8 cellular contexts compared by ENCODE assay signal in the genomic region with DNA sequence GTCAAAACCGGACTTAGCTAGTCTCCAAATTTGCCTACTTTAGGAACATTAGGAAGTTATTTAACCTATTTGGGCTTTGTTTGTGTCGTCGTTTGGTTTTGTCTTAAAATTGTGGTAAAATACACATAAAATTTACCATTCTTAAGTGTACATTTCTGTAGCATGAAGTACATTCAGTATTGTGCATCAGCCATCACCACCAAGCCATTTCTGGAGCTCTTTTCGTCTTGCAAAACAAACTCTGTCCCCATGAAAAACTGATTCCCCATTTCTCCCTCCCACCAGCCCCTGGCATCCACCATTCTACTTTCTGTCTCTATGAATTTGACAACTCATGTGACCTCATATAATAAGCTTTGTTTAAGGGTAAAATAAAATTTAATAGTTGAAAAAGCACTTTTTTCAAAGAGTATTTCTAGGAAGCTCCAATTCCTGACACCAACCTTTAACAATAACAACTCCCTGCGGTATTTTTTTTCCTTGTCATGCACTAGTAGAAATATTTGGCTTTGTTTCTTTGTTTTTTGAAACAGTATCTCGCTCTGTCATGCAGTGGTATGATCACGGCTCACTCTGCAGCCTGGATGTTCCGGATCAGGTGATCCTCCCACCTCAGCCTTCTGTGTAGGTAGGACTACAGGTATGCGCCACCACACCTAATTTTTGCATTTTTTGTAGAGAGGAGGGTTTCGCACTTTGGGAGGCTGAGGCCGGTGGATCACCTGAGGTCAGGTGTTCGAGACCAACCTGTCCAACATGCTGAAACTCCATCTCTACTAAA. TPM values are rescaled to one million over a fixed set of nuclear protein-coding genes. Genes with fewer than 3 reads are reported as not detected.
DNase-seq lines count a peak whose midpoint lies in the region; ATAC-seq and TF ChIP-seq lines count a peak whose summit lies in the region.

No MANE protein-coding gene starts in this region.

- H3K4me3 ChIP-seq in brain microvascular endothelial cell (ENCODE audit: low read depth, low read length) (peak overlapping the region; percentile 37), lung (no peak overlapping the region), upper lobe of left lung (peak overlapping the region in 3 of 4 donors; percentile 20 to 40 (median 40))

- no peak for TF ChIP-seq EP300 in upper lobe of left lung (IDR thresholded peaks at IDR 0.05)

- WGBS in lung, 2 donors: 41 to 43% methylated on average over 12 of the region's 12 CpGs
- WGBS in upper lobe of left lung, 2 donors: 42 to 44% methylated on average over 12 of the region's 12 CpGs

- peaks cover 18% of the 10 kb centered on the region for H3K36me3 Mint-ChIP-seq in activated naive CD4-positive, alpha-beta T cell treated with anti-CD3 and anti-CD28 coated beads, Interleukin-2, amount 50 U/mL, for 24 hours

- peak in 2 of 4 donors; percentile 3 to 21 for TF ChIP-seq POLR2A in upper lobe of left lung (IDR thresholded peaks at IDR 0.05)

- H3K36me3 ChIP-seq in brain microvascular endothelial cell (replicated peaks) (peaks cover 11% of the 10 kb centered on the region), lung (ENCODE audit: control insufficient read depth in 2 of 2, insufficient read depth in 2 of 2, low read length in 2 of 2) (peaks cover 0 to 3% of the 10 kb centered on the region in 2 donors), upper lobe of left lung (peaks cover 0 to 8% (median 5%) of the 10 kb centered on the region in 4 donors)

- H3K27me3 ChIP-seq in brain microvascular endothelial cell (replicated peaks) (no peaks in the 10 kb centered on the region), lung (ENCODE audit: control insufficient read depth, insufficient read depth) (no peaks in the 10 kb centered on the region), upper lobe of left lung (peaks cover 0 to 1% (median 0%) of the 10 kb centered on the region in 4 donors)

- in situ Hi-C loops in brain microvascular endothelial cell (cut with HindIII; ENCODE audit: low pct_ligation_motif_present, low sequenced_read_pairs): no loop called here

- H3K27ac ChIP-seq in brain microvascular endothelial cell (peak overlapping the region; percentile 100), lung (ENCODE audit: low read depth in 1 of 2, low read length in 1 of 2) (peak overlapping the region; percentile 96 to 98), upper lobe of left lung (peak overlapping the region; percentile 96 to 100 (median 100))

- no peaks in the 10 kb centered on the region for H3K9me3 Mint-ChIP-seq in activated naive CD4-positive, alpha-beta T cell treated with anti-CD3 and anti-CD28 coated beads, Interleukin-2, amount 50 U/mL, for 24 hours

- H3K4me3 Mint-ChIP-seq in activated naive CD4-positive, alpha-beta T cell treated with anti-CD3 and anti-CD28 coated beads, Interleukin-2, amount 50 U/mL, for 24 hours: peak overlapping the region; percentile 87

- peak overlapping the region; percentile 99 for H3K27ac Mint-ChIP-seq in activated naive CD4-positive, alpha-beta T cell treated with anti-CD3 and anti-CD28 coated beads, Interleukin-2, amount 50 U/mL, for 24 hours

- H3K4me1 ChIP-seq in lung (ENCODE audit: control insufficient read depth in 2 of 2, insufficient read depth in 2 of 2, low read length in 2 of 2) (peaks cover 7 to 11% of the 10 kb centered on the region in 2 donors), upper lobe of left lung (peaks cover 36 to 76% (median 66%) of the 10 kb centered on the region in 4 donors)

- peaks cover 89% of the 10 kb centered on the region for H3K4me1 Mint-ChIP-seq in activated naive CD4-positive, alpha-beta T cell treated with anti-CD3 and anti-CD28 coated beads, Interleukin-2, amount 50 U/mL, for 24 hours

- TF ChIP-seq CTCF in brain microvascular endothelial cell (IDR thresholded peaks at IDR 0.05; ENCODE audit: low read depth, low read length, missing control alignments) (no peak), lung (IDR thresholded peaks at IDR 0.05; ENCODE audit: control extremely low read depth, extremely low read depth) (no peak), upper lobe of left lung (IDR thresholded peaks at IDR 0.05) (no peak)

- DNase-seq in activated naive CD4-positive, alpha-beta T cell treated with anti-CD3 and anti-CD28 coated beads, Interleukin-2, amount 50 U/mL, for 16 hours: no peak
- DNase-seq in brain microvascular endothelial cell: no peak
- no peak for DNase-seq in lung (ENCODE audit: low spot score)
- DNase-seq in upper lobe of left lung: no peak
- DNase-seq in activated gamma-delta T cell (lab: John Stamatoyannopoulos, UW): no peak
- no peak for DNase-seq in AG08395 (ENCODE audit: low spot score)
- DNase-seq in NCI-H82 (lab: John Stamatoyannopoulos, UW): no peak

- ATAC-seq in lung (ENCODE audit: insufficient read depth, low FRiP score) (no peak), upper lobe of left lung (ENCODE audit: low FRiP score in 2 of 2) (no peak)

- H3K27me3 Mint-ChIP-seq in activated naive CD4-positive, alpha-beta T cell treated with anti-CD3 and anti-CD28 coated beads, Interleukin-2, amount 50 U/mL, for 24 hours: peaks cover 2% of the 10 kb centered on the region

- no peaks in the 10 kb centered on the region for H3K9me3 ChIP-seq in lung (ENCODE audit: control insufficient read depth in 2 of 2, insufficient read depth in 1 of 2, low read length in 1 of 2)
- H3K9me3 ChIP-seq in upper lobe of left lung: no peaks in the 10 kb centered on the region

RNA-seq across cellular contexts. Expression of gene UBC, which starts 3.6 kb away (rescaled TPM):
- 1,000 to 10,000 TPM; 1,113 to 1,141 TPM for total RNA-seq in lung
- polyA plus RNA-seq in lung: 1,000 to 10,000 TPM; 1,465 to 1,682 TPM
- 1,000 to 10,000 TPM in 5 of 6 donors, 100 to 1,000 TPM in 1; 649 to 1,729 (median 1,078) TPM for total RNA-seq in upper lobe of left lung

RNA-seq across cellular contexts. Expression of gene SCARB1, which starts 54.4 kb away (rescaled TPM):
- total RNA-seq in lung (10 to 100 TPM; 28.0 to 31.3 TPM), upper lobe of left lung (10 to 100 TPM; 10.0 to 51.3 (median 22.5) TPM)
- polyA plus RNA-seq in lung: 10 to 100 TPM; 11.9 to 29.7 TPM
